ENCODE assay signal across 8 cellular contexts in the genomic region with DNA sequence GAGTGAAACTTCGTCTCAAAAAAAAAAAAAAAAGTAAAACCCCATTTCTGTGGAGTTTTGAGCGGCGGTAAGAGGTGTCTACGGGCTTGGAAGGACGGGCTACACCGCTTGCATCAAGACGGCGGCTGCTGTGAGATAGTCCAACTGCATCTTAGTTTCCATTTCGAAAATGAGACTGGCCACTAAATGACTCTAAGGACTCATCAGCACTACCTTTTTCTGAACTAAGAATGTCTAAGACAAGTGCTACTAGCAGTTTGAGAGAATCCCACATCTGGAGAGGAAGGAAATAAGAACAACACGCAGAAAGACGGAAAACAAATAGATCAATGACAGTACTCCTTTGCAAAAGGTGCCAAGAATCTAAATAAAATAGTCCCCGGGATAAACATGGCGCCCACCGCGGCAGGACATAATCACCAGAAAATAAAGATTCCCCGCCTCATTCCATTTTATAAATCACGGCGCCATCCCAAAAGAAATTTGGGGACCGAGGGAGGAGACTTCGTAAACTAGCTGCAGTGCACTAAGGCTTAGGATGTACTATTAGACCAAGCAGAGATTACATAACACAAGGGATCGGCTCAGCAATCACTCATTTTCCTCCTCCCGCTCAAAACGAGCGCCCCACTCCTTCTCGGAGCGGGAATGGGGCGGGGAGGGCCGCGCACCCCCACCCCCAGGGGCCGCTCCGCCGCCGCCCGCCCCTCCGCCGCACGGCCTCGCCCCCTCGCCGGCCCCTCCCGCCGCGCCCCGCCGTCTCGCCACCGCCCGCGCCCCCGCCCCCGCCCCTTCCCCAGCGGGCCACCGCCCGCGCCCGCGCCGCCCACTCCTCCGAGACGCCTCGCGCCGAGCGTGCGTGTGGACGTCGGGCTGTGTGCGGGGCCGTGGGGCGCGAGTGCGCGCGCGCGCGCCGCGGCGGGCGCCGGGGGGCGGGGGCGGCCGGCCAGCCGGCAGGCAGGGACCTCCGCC. TPM values are rescaled to one million over a fixed set of nuclear protein-coding genes. Genes with fewer than 3 reads are reported as not detected.
DNase-seq lines count a peak whose midpoint lies in the region; ATAC-seq, FAIRE-seq and TF ChIP-seq lines count a peak whose summit lies in the region.

No MANE protein-coding gene starts in this region.

- DNase-seq in GM12891 (ENCODE audit: insufficient read length, low spot score) (peak; percentile 46), NCI-H446 treated with DMSO at 0.1 percent for 48 hours (lab: John Stamatoyannopoulos, UW) (peak; percentile 81), coronary artery (ENCODE audit: low spot score) (no peak), left colon (peak; percentile 49 to 63)
- DNase-seq in activated CD4-positive, alpha-beta T cell treated with anti-CD3 and anti-CD28 coated beads, Interleukin-2, amount 10 ng/mL, durations not matched to agents 24 days and 14 days: peak; percentile 89
- peak; percentile 26 to 47 for DNase-seq in stimulated activated CD4-positive, alpha-beta T cell treated with anti-CD3 and anti-CD28 coated beads, Interleukin-1b, Interleukin-23, amount 100 ng/mL, for 1 hour (ENCODE audit: low read depth in 2 of 2)

- peaks cover 2% of the 10 kb centered on the region for H3K9me3 Mint-ChIP-seq in activated CD4-positive, alpha-beta T cell treated with anti-CD3 and anti-CD28 coated beads, Interleukin-2, amount 10 ng/mL, durations not matched to agents 24 days and 14 days

- H3K36me3 Mint-ChIP-seq in activated CD4-positive, alpha-beta T cell treated with anti-CD3 and anti-CD28 coated beads, Interleukin-2, amount 10 ng/mL, durations not matched to agents 24 days and 14 days (ENCODE audit: low read depth): peaks cover 7% of the 10 kb centered on the region

- H3K4me3 ChIP-seq in coronary artery: peak overlapping the region; percentile 91

- TF ChIP-seq CTCF in coronary artery (IDR thresholded peaks at IDR 0.05): no peak

- H3K27me3 Mint-ChIP-seq in activated CD4-positive, alpha-beta T cell treated with anti-CD3 and anti-CD28 coated beads, Interleukin-2, amount 10 ng/mL, durations not matched to agents 24 days and 14 days: peaks cover 9% of the 10 kb centered on the region

- peak; percentile 46 for ATAC-seq in HG03354 (IDR thresholded peaks at IDR 0.05; ENCODE audit: poor library complexity, severe bottlenecking, unreplicated experiment)
- ATAC-seq in left colon: peak; percentile 48
- no peak for ATAC-seq in HG03342 (IDR thresholded peaks at IDR 0.05; ENCODE audit: unreplicated experiment)

- no peak for TF ChIP-seq POLR2A in GM12891 (IDR thresholded peaks at IDR 0.05; ENCODE audit: low read depth, low read length)

- peaks cover 19% of the 10 kb centered on the region for H3K4me1 Mint-ChIP-seq in activated CD4-positive, alpha-beta T cell treated with anti-CD3 and anti-CD28 coated beads, Interleukin-2, amount 10 ng/mL, durations not matched to agents 24 days and 14 days

- peak overlapping the region; percentile 92 to 100 for H3K27ac ChIP-seq in coronary artery

- peak overlapping the region; percentile 90 for H3K27ac Mint-ChIP-seq in activated CD4-positive, alpha-beta T cell treated with anti-CD3 and anti-CD28 coated beads, Interleukin-2, amount 10 ng/mL, durations not matched to agents 24 days and 14 days

- intact Hi-C loops in activated CD4-positive, alpha-beta T cell treated with anti-CD3 and anti-CD28 coated beads, Interleukin-2, amount 10 ng/mL, durations not matched to agents 24 days and 14 days (cut with micrococcal nuclease): loop anchor here (10.0 kb wide), 1 partner anchor 157 kb away; the partner anchor contains the start of gene SNX27
- intact Hi-C loops in left colon (cut with DNase I, micrococcal nuclease): no loop called here

- FAIRE-seq in GM12891 (lab: Jason Lieb, UNC): peak; percentile 72

- peak overlapping the region; percentile 87 for H3K4me3 Mint-ChIP-seq in activated CD4-positive, alpha-beta T cell treated with anti-CD3 and anti-CD28 coated beads, Interleukin-2, amount 10 ng/mL, durations not matched to agents 24 days and 14 days

TF ChIP-seq in GM12891, 5 proteins besides CTCF, POLR2A, EP300 and RAD21:
- no peak for TF ChIP-seq TAF1 (IDR thresholded peaks at IDR 0.05; ENCODE audit: low read depth, low read length)
- TF ChIP-seq PAX5 (IDR thresholded peaks at IDR 0.05; ENCODE audit: insufficient read depth, low read length, severe bottlenecking): no peak
- no peak for TF ChIP-seq POU2F2 (IDR thresholded peaks at IDR 0.05; ENCODE audit: low read depth, low read length)
- no peak for TF ChIP-seq POLR2AphosphoS5 (IDR thresholded peaks at IDR 0.05; ENCODE audit: low read depth, low read length)
- no peak for TF ChIP-seq SPI1 (IDR thresholded peaks at IDR 0.05; ENCODE audit: low read depth, low read length)

RNA-seq across cellular contexts. Expression of gene POGZ, which starts 1.1 kb away (rescaled TPM):
- polyA plus RNA-seq in GM12891 (2012; ENCODE audit: low read depth, missing spikeins): 20.4 TPM
- 82.6 and 86.5 TPM in 2 replicates for total RNA-seq in activated CD4-positive, alpha-beta T cell treated with anti-CD3 and anti-CD28 coated beads, Interleukin-2, amount 10 ng/mL, durations not matched to agents 24 days and 14 days
- total RNA-seq in left colon: 10 to 100 TPM; 55.4 to 70.9 TPM

RNA-seq across cellular contexts. Expression of gene CGN, which starts 53.0 kb away (rescaled TPM):
- polyA plus RNA-seq in GM12891 (2012; ENCODE audit: low read depth, missing spikeins): 1.1 TPM
- total RNA-seq in activated CD4-positive, alpha-beta T cell treated with anti-CD3 and anti-CD28 coated beads, Interleukin-2, amount 10 ng/mL, durations not matched to agents 24 days and 14 days: 0.07 and 0.28 TPM in 2 replicates
- total RNA-seq in left colon: 100 to 1,000 TPM; 182 to 188 TPM

RNA-seq across cellular contexts. Expression of gene PSMB4, which starts 58.8 kb away (rescaled TPM):
- 395 TPM for polyA plus RNA-seq in GM12891 (2012; ENCODE audit: low read depth, missing spikeins)
- total RNA-seq in activated CD4-positive, alpha-beta T cell treated with anti-CD3 and anti-CD28 coated beads, Interleukin-2, amount 10 ng/mL, durations not matched to agents 24 days and 14 days: 452 and 456 TPM in 2 replicates
- 100 to 1,000 TPM; 155 to 175 TPM for total RNA-seq in left colon

Comparison
In these comparisons a context has a peak if more than half of its experiments do, and no peak if none do; other contexts are left out.
1. RNA of gene CGN, which starts 53.0 kb away (total RNA-seq): 182 to 188 TPM in left colon; 0.07 to 0.28 TPM in activated CD4-positive, alpha-beta T cell treated with anti-CD3 and anti-CD28 coated beads, Interleukin-2, amount 10 ng/mL, durations not matched to agents 24 days and 14 days; every median in the first group is over 100 times any median in the second.